Comparison of ENCODE assay signal across 8 cellular contexts in genomic region chr12:6662906-6663742, GRCh38. TPM values are rescaled to one million over a fixed set of nuclear protein-coding genes. Genes with fewer than 3 reads are reported as not detected.
A peak's percentile ranks its signal among the peaks of the same experiment; 100 is the strongest.
DNase-seq lines count a peak whose midpoint lies in the region; ATAC-seq and TF ChIP-seq lines count a peak whose summit lies in the region.

Gene ING4, minus strand, starts transcription at chr12:6663119. Its CDS starts 18 bp downstream, at chr12:6663101.

- peaks cover 8% of the 10 kb centered on the region for H3K36me3 ChIP-seq in GM06990 (ENCODE audit: control insufficient read depth, insufficient read depth, low read length)
- peaks cover 23% of the 10 kb centered on the region for H3K36me3 ChIP-seq in suprapubic skin

- peaks cover 12% of the 10 kb centered on the region for H3K36me3 Mint-ChIP-seq in activated naive CD4-positive, alpha-beta T cell treated with anti-CD3 and anti-CD28 coated beads, Interleukin-2, amount 50 U/mL, for 24 hours

- H3K9me3 Mint-ChIP-seq in activated naive CD4-positive, alpha-beta T cell treated with anti-CD3 and anti-CD28 coated beads, Interleukin-2, amount 50 U/mL, for 24 hours: no peaks in the 10 kb centered on the region

- 2% methylated on average over 37 of the region's 37 CpGs for WGBS in suprapubic skin

- no peaks in the 10 kb centered on the region for H3K27me3 Mint-ChIP-seq in activated naive CD4-positive, alpha-beta T cell treated with anti-CD3 and anti-CD28 coated beads, Interleukin-2, amount 50 U/mL, for 24 hours

- peak; percentile 93 for DNase-seq in GM06990 (ENCODE audit: extremely low read depth, insufficient read length)
- peak; percentile 98 for DNase-seq in NCI-H1092 (lab: John Stamatoyannopoulos, UW)
- peak; percentile 100 for DNase-seq in globus pallidus (ENCODE audit: low spot score)
- peak; percentile 61 to 100 (median 97) for DNase-seq in nucleus accumbens (lab: John Stamatoyannopoulos, UW)
- peak; percentile 98 to 99 for DNase-seq in suprapubic skin (ENCODE audit: low spot score in 2 of 2)

- H3K27me3 ChIP-seq in GM06990 (replicated peaks; ENCODE audit: control insufficient read depth, insufficient read depth, low read length) (no peaks in the 10 kb centered on the region), suprapubic skin (no peaks in the 10 kb centered on the region)

- no peak for TF ChIP-seq CTCF in GM06990 (IDR thresholded peaks at IDR 0.05; ENCODE audit: insufficient read depth, low read length, poor library complexity, severe bottlenecking)
- TF ChIP-seq CTCF in suprapubic skin (IDR thresholded peaks at IDR 0.05): no peak

- H3K27ac Mint-ChIP-seq in activated naive CD4-positive, alpha-beta T cell treated with anti-CD3 and anti-CD28 coated beads, Interleukin-2, amount 50 U/mL, for 24 hours: peak within 1 kb of the TSS; percentile 99

- peak; percentile 40 for TF ChIP-seq EP300 in suprapubic skin (IDR thresholded peaks at IDR 0.05)

- ATAC-seq in HG02588 (IDR thresholded peaks at IDR 0.05; ENCODE audit: unreplicated experiment) (peak; percentile 95), SK-N-SH treated with all-trans-retinoic acid at 6 μM for 48 hours (peak; percentile 99)

- peak within 1 kb of the TSS; percentile 99 for H3K4me3 Mint-ChIP-seq in activated naive CD4-positive, alpha-beta T cell treated with anti-CD3 and anti-CD28 coated beads, Interleukin-2, amount 50 U/mL, for 24 hours

- H3K4me1 Mint-ChIP-seq in activated naive CD4-positive, alpha-beta T cell treated with anti-CD3 and anti-CD28 coated beads, Interleukin-2, amount 50 U/mL, for 24 hours: peaks cover 34% of the 10 kb centered on the region

- no peak for TF ChIP-seq POLR2A in suprapubic skin (IDR thresholded peaks at IDR 0.05)

- no peaks in the 10 kb centered on the region for H3K9me3 ChIP-seq in suprapubic skin

- peak within 1 kb of the TSS; percentile 57 for H3K27ac ChIP-seq in suprapubic skin

- H3K4me3 ChIP-seq in GM06990 (replicated peaks; ENCODE audit: low read depth, low read length) (peak within 1 kb of the TSS; percentile 89), suprapubic skin (peak within 1 kb of the TSS; percentile 64)

- H3K4me1 ChIP-seq in suprapubic skin: peaks cover 15% of the 10 kb centered on the region

TF ChIP-seq in SK-N-SH treated with all-trans-retinoic acid at 6 μM for 48 hours, 23 proteins besides CTCF, POLR2A, EP300 and RAD21:
- TF ChIP-seq PPARA (CRISPR knock-in tag; IDR thresholded peaks at IDR 0.05; ENCODE audit: borderline replicate concordance): 0 out of 2 replicates have a peak, but pooled peaks have one; percentile 51
- TF ChIP-seq OSR1 (CRISPR knock-in tag; IDR thresholded peaks at IDR 0.05): no peak
- TF ChIP-seq CREB5 (CRISPR knock-in tag; IDR thresholded peaks at IDR 0.05; ENCODE audit: low read depth): no peak
- no peak for TF ChIP-seq SNAI2 (CRISPR knock-in tag; IDR thresholded peaks at IDR 0.05)
- TF ChIP-seq TCF4 (CRISPR knock-in tag; IDR thresholded peaks at IDR 0.05; ENCODE audit: borderline replicate concordance): no peak
- 0 out of 2 replicates have a peak, but pooled peaks have one; percentile 14 for TF ChIP-seq CSRNP3 (CRISPR knock-in tag; IDR thresholded peaks at IDR 0.05)
- peak; percentile 32; the same call in 1 of the 2 replicates for TF ChIP-seq ZNF70 (CRISPR knock-in tag; IDR thresholded peaks at IDR 0.05)
- TF ChIP-seq ESRRG (CRISPR knock-in tag; IDR thresholded peaks at IDR 0.05): 0 out of 2 replicates have a peak, but pooled peaks have one; percentile 21

RNA-seq across cellular contexts. Expression of gene ING4, which starts in this region (rescaled TPM):
- total RNA-seq in suprapubic skin: 10 to 100 TPM; 53.2 to 85.0 (median 70.6) TPM

Comparison
In these comparisons a context has a peak if more than half of its experiments do, and no peak if none do; other contexts are left out.
1. Peak in every context shown above with its lines: DNase-seq, ATAC-seq, H3K4me3 ChIP-seq and H3K27ac ChIP-seq.